16 cellular contexts compared by ENCODE assay signal in genomic region chr12:110844551-110845395, GRCh38. TPM values are rescaled to one million over a fixed set of nuclear protein-coding genes. Genes with fewer than 3 reads are reported as not detected.
A peak's percentile ranks its signal among the peaks of the same experiment; 100 is the strongest.
DNase-seq lines count a peak whose midpoint lies in the region; ATAC-seq and TF ChIP-seq lines count a peak whose summit lies in the region.
"Had no signal": no experiment of that assay in that cellular context is flagged by ENCODE, and none has a peak within 500 bp of the region (broad histone marks: within the 10 kb centered on the region; RNA-seq: fewer than 3 reads in every experiment).

No MANE protein-coding gene starts in this region.

- intact Hi-C loops in ascending aorta (cut with DNase I) = loop anchor here (2.0 to 5.0 kb wide), 2 partner anchors 43 to 100 kb away; no protein-coding TSS in a partner anchor
- intact Hi-C loops in head of caudate nucleus (cut with DNase I) = no loop called here
- intact Hi-C loops in PC-3 (cut with micrococcal nuclease) = no loop called here

- POLR2A ChIA-PET in PC-3 (lab: Charles Lee; ENCODE audit: unreplicated experiment) = no interaction called here

- H2AFZ ChIP-seq in PC-3 (ENCODE audit: low read length) = no peak overlapping the region

- no peaks in the 10 kb centered on the region for H3K27me3 ChIP-seq in ascending aorta
- no peaks in the 10 kb centered on the region for H3K27me3 ChIP-seq in stomach smooth muscle (ENCODE audit: control insufficient read depth in 1 of 2, insufficient read depth in 2 of 2, low read length in 2 of 2)
- peaks cover 9% of the 10 kb centered on the region; the same call in 1 of the 2 replicates for H3K27me3 ChIP-seq in PC-3 (ENCODE audit: low read length)

- peaks cover 0 to 6% of the 10 kb centered on the region in 2 donors for H3K4me1 ChIP-seq in ascending aorta
- H3K4me1 ChIP-seq in stomach smooth muscle (ENCODE audit: control insufficient read depth, insufficient read depth, low read length) = peaks cover 14% of the 10 kb centered on the region
- no peaks in the 10 kb centered on the region for H3K4me1 ChIP-seq in PC-3 (ENCODE audit: insufficient read depth, low read length)
- H3K4me1 ChIP-seq: pancreas had no signal

- ATAC-seq in PC-3 = no peak

- no peaks in the 10 kb centered on the region for H3K9me2 ChIP-seq in PC-3 (replicated peaks; ENCODE audit: low read length)

- H3K9me3 ChIP-seq in ascending aorta = no peaks in the 10 kb centered on the region
- H3K9me3 ChIP-seq in stomach smooth muscle (ENCODE audit: control insufficient read depth in 2 of 2, low read length in 2 of 2) = no peaks in the 10 kb centered on the region
- H3K9me3 ChIP-seq in PC-3 (ENCODE audit: low read length) = no peaks in the 10 kb centered on the region
- H3K9me3 ChIP-seq: pancreas had no signal

- BruUV-seq in PC-3 (replicated peaks; lab: Mats Ljungman, UMichigan) = no TSS peak

- CTCF ChIA-PET in PC-3 (lab: Charles Lee) = no interaction called here

- H4K20me1 ChIP-seq in PC-3 (ENCODE audit: low read length) = no peaks in the 10 kb centered on the region

- H3K27ac ChIP-seq in ascending aorta (peak overlapping the region; percentile 20 to 65), stomach smooth muscle (ENCODE audit: low read length) (peak overlapping the region; percentile 60), PC-3 (ENCODE audit: low read length) (no peak overlapping the region)
- H3K27ac ChIP-seq: pancreas had no signal

- H3K4me3 ChIP-seq in ascending aorta (peak overlapping the region in 1 of 2 donors; percentile 47), stomach smooth muscle (ENCODE audit: low read length in 2 of 2) (peak overlapping the region; percentile 26 to 55), PC-3 (ENCODE audit: low read length) (no peak overlapping the region)
- H3K4me3 ChIP-seq: pancreas had no signal

- H3K4me2 ChIP-seq in PC-3 (ENCODE audit: low read length) = no peak overlapping the region

- H3K9ac ChIP-seq in stomach smooth muscle (ENCODE audit: low read length in 2 of 2) = no peak overlapping the region
- no peak overlapping the region for H3K9ac ChIP-seq in PC-3 (ENCODE audit: low read length)

- no peaks in the 10 kb centered on the region for H3K79me2 ChIP-seq in PC-3 (ENCODE audit: low read length)

- H3F3A ChIP-seq in PC-3 (ENCODE audit: low read length, unreplicated experiment) = no peaks in the 10 kb centered on the region

- DNase-seq in LHCN-M2 (ENCODE audit: low read depth) = peak; percentile 45
- DNase-seq in ascending aorta (ENCODE audit: low spot score in 2 of 2) = peak in 1 of 2 donors; percentile 74
- peak in 41 of 42 donors; percentile 5 to 85 (median 50) for DNase-seq in head of caudate nucleus
- DNase-seq in NCI-H748 treated with DMSO at 0.1 percent for 48 hours (lab: John Stamatoyannopoulos, UW) = no peak
- DNase-seq in DMS153 treated with DMSO at 0.1 percent for 48 hours (lab: John Stamatoyannopoulos, UW; ENCODE audit: unreplicated experiment) = no peak
- DNase-seq in PC-3 = no peak
- DNase-seq: activated gamma-delta T cell treated with Interleukin-2 at 50 U/mL for 16 hours; cortex of kidney; DMS153; NCI-H526 treated with DMSO at 0.1 percent for 48 hours; pancreas; stimulated activated CD4-positive, alpha-beta T cell treated with anti-CD3 and anti-CD28 coated beads, Interleukin-4, amount 100 ng/mL, for 4 hours had no signal

- no peaks in the 10 kb centered on the region for H3K36me3 ChIP-seq in ascending aorta
- H3K36me3 ChIP-seq in stomach smooth muscle (ENCODE audit: control insufficient read depth in 2 of 2, insufficient read depth in 2 of 2, low read length in 2 of 2) = no peaks in the 10 kb centered on the region
- H3K36me3 ChIP-seq in PC-3 (ENCODE audit: low read depth, low read length) = no peaks in the 10 kb centered on the region
- H3K36me3 ChIP-seq: pancreas had no signal

- TF ChIP-seq CTCF in ascending aorta (IDR thresholded peaks at IDR 0.05) = no peak
- no peak for TF ChIP-seq CTCF in PC-3 (conservative IDR thresholded peaks at IDR 0.05; ENCODE audit: low read depth, low read length)

RNA-seq across cellular contexts. Expression of gene CCDC63, which starts 2.0 kb away (rescaled TPM):
- total RNA-seq in LHCN-M2 (2014; rRNA removed) (not detected in 2 replicates), ascending aorta (not detected), PC-3 (2014; rRNA removed) (not detected in 2 replicates)
- polyA plus RNA-seq in LHCN-M2 (2012) = not detected
- total RNA-seq: glomerular endothelial cell; lung microvascular endothelial cell; pancreas; T-helper 1 cell treated with Interleukin-12 subunit alpha and Interleukin-12 subunit beta and Interleukin-4 antibody, amounts not matched to agents 30 ng/mL and 1 ng/mL, for 36 hours had no signal
- polyA plus RNA-seq: pancreas had no signal

Comparison
In these comparisons a context has a peak if more than half of its experiments do, and no peak if none do; other contexts are left out.
1. DNase-seq: peak in LHCN-M2 (single experiment) and head of caudate nucleus (41 of 42); none in NCI-H748 treated with DMSO at 0.1 percent for 48 hours (single experiment), DMS153 treated with DMSO at 0.1 percent for 48 hours (single experiment) and PC-3 (single experiment).